Comparison of ENCODE assay signal across 3 cellular contexts in the genomic region with DNA sequence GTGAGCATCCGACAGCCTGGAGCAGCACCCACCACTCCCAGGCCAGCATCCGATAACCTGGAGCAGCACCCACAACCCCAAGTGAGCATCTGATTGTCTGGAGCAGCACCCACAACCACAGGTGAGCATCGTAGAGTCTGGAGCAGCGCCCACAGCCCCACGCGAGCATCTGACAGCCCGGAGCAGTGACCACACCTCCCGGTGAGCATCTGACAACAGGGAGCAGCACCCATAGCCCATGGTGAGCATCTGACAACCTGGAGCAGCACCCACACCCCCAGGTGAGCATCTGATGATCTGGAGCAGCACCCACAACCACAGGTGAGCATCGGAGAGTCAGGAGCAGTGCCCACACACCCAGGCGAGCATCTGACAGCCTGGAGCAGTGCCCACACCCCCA. TPM values are rescaled to one million over a fixed set of nuclear protein-coding genes. Genes with fewer than 3 reads are reported as not detected.
"Had no signal": no experiment of that assay in that cellular context is flagged by ENCODE, and none has a peak within 500 bp of the region (broad histone marks: within the 10 kb centered on the region; RNA-seq: fewer than 3 reads in every experiment).

No MANE protein-coding gene starts in this region.

RNA-seq across cellular contexts. Expression of a gene that starts 25.1 kb away (rescaled TPM):
- total RNA-seq: epithelial cell of proximal tubule, foreskin keratinocyte, left ventricle myocardium superior had no signal
